In the genomic region with DNA sequence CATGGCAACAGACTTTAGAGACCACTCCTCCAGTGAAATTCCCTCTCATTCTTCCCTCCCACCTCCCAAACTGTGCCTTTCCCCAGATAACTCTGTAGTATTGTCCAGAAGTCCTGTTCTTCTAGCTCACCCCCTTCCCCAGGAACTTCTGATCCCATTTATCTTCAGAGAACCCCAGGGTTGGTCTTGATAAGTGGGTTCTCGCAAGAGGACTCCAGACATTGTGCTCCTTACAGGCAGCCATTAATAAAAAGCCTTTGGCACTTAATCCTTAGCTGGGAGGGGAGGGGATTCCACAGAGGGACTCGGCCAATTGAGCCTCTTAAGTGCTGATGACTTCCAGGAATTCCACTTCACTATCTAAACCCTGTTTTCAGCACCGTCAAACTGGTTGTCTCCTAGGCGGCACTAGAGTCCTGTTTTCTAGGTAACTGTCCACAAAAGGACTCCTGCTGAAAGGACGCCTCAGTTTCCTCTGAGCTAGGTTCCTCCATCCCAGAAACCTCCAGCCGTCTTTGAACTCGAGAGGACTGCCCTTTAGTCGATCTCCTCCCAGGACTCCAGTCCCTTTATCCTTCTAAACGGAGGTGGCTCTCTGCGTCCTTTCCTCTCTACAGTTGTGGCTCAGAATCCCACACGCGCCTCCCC, we compare ENCODE assay signal across 8 cellular contexts. TPM values are rescaled to one million over a fixed set of nuclear protein-coding genes. Genes with fewer than 3 reads are reported as not detected.
DNase-seq lines count a peak whose midpoint lies in the region; ATAC-seq and TF ChIP-seq lines count a peak whose summit lies in the region.

No MANE protein-coding gene starts in this region.

- peaks cover 32% of the 10 kb centered on the region for H3K27me3 ChIP-seq in CD8-positive, alpha-beta memory T cell (ENCODE audit: insufficient read depth, low read length, poor library complexity, severe bottlenecking)
- H3K27me3 ChIP-seq in MG63 (0 out of 2 replicates have a peak, but pooled peaks cover 5% of the 10 kb centered on the region), brain microvascular endothelial cell (replicated peaks) (no peaks in the 10 kb centered on the region), lung (ENCODE audit: control insufficient read depth, insufficient read depth) (no peaks in the 10 kb centered on the region)

- H3K36me3 Mint-ChIP-seq in CD8-positive, alpha-beta memory T cell = peaks cover 0 to 3% (median 0%) of the 10 kb centered on the region in 3 donors

- POLR2A ChIA-PET in CD8-positive, alpha-beta memory T cell (lab: Charles Lee) = interaction anchor here (0.5 to 3.0 kb wide), 7 partner anchors 12 to 661 kb away, joined by 3 to 26 read pairs (median 4); a partner anchor contains a TSS

- in situ Hi-C loops in brain microvascular endothelial cell (cut with HindIII; ENCODE audit: low pct_ligation_motif_present, low sequenced_read_pairs) = no loop called here

- peaks cover 74% of the 10 kb centered on the region for H3K4me1 ChIP-seq in CD8-positive, alpha-beta memory T cell (ENCODE audit: insufficient read depth, low read length)
- H3K4me1 ChIP-seq in lung (ENCODE audit: control insufficient read depth in 2 of 2, insufficient read depth in 2 of 2, low read length in 2 of 2) = peaks cover 0 to 25% of the 10 kb centered on the region in 2 donors

- no peaks in the 10 kb centered on the region for H3K36me3 ChIP-seq in CD8-positive, alpha-beta memory T cell (ENCODE audit: insufficient read depth, low read length)
- H3K36me3 ChIP-seq in MG63 (no peaks in the 10 kb centered on the region), brain microvascular endothelial cell (replicated peaks) (no peaks in the 10 kb centered on the region), lung (ENCODE audit: control insufficient read depth in 2 of 2, insufficient read depth in 2 of 2, low read length in 2 of 2) (no peaks in the 10 kb centered on the region)

- H3K27ac Mint-ChIP-seq in CD8-positive, alpha-beta memory T cell = peak overlapping the region in 7 of 8 donors; percentile 74 to 99 (median 95)

- peak overlapping the region; percentile 73 for H3K27ac ChIP-seq in CD8-positive, alpha-beta memory T cell (ENCODE audit: low read depth, low read length)
- no peak overlapping the region for H3K27ac ChIP-seq in brain microvascular endothelial cell
- H3K27ac ChIP-seq in lung (ENCODE audit: low read depth in 1 of 2, low read length in 1 of 2) = peak overlapping the region; percentile 74 to 87

- WGBS in lung, 2 donors = 17 to 21% methylated on average over 12 of the region's 12 CpGs

- ATAC-seq in lung (ENCODE audit: insufficient read depth, low FRiP score) (no peak), GM21390 (IDR thresholded peaks at IDR 0.05; ENCODE audit: unreplicated experiment) (no peak)

- peaks cover 56 to 93% (median 68%) of the 10 kb centered on the region in 3 donors for H3K4me1 Mint-ChIP-seq in CD8-positive, alpha-beta memory T cell

- TF ChIP-seq CTCF in brain microvascular endothelial cell (IDR thresholded peaks at IDR 0.05; ENCODE audit: low read depth, low read length, missing control alignments) (peak; percentile 11), lung (IDR thresholded peaks at IDR 0.05; ENCODE audit: control extremely low read depth, extremely low read depth) (no peak)

- no peaks in the 10 kb centered on the region for H3K9me3 Mint-ChIP-seq in CD8-positive, alpha-beta memory T cell

- H3K9me3 ChIP-seq in CD8-positive, alpha-beta memory T cell (ENCODE audit: low read length) = no peaks in the 10 kb centered on the region
- H3K9me3 ChIP-seq in MG63 = no peaks in the 10 kb centered on the region
- no peaks in the 10 kb centered on the region for H3K9me3 ChIP-seq in lung (ENCODE audit: control insufficient read depth in 2 of 2, insufficient read depth in 1 of 2, low read length in 1 of 2)

- peaks cover 29 to 30% of the 10 kb centered on the region in 2 donors for H3K27me3 Mint-ChIP-seq in CD8-positive, alpha-beta memory T cell

- CTCF ChIA-PET in CD8-positive, alpha-beta memory T cell (lab: Charles Lee) = interaction anchor here (0.8 to 10.1 kb wide), 14 partner anchors 9 to 298 kb away, joined by 3 to 98 read pairs (median 4); a partner anchor contains a TSS

- H3K4me3 ChIP-seq in CD8-positive, alpha-beta memory T cell (ENCODE audit: low read length) = peak overlapping the region; percentile 37
- H3K4me3 ChIP-seq in MG63 (peak overlapping the region; percentile 38), brain microvascular endothelial cell (ENCODE audit: low read depth, low read length) (peak overlapping the region; percentile 57), lung (no peak overlapping the region)

- H3K4me3 Mint-ChIP-seq in CD8-positive, alpha-beta memory T cell = peak overlapping the region; percentile 87 to 95 (median 88)

- peak in 1 of 5 donors; percentile 38 for DNase-seq in CD8-positive, alpha-beta memory T cell
- DNase-seq in MG63 (no peak), brain microvascular endothelial cell (no peak), lung (ENCODE audit: low spot score) (no peak), NCI-H1048 (lab: John Stamatoyannopoulos, UW) (no peak)
- no peak for DNase-seq in stimulated activated CD4-positive, alpha-beta T cell treated with anti-CD3 and anti-CD28 coated beads, Interleukin-4, amount 100 ng/mL, for 4 hours
- no peak for DNase-seq in activated CD4-positive, CD25-positive, alpha-beta regulatory T cell treated with anti-CD3 and anti-CD28 coated beads, Interleukin-2, amount 50 U/mL, for 72 hours

RNA-seq across cellular contexts. Expression of a gene that starts 2.0 kb away (rescaled TPM):
- total RNA-seq in CD8-positive, alpha-beta memory T cell = 100 to 1,000 TPM; 103 to 111 TPM
- polyA plus RNA-seq in CD8-positive, alpha-beta memory T cell = 40.0 TPM
- total RNA-seq in MG63 (2014; rRNA removed; shearing (Covaris generic); ENCODE audit: low replicate concordance) = 12.9 and 26.5 TPM in 2 replicates
- total RNA-seq in lung = 100 to 1,000 TPM; 203 to 290 TPM
- 10 to 100 TPM; 73.0 to 99.4 TPM for polyA plus RNA-seq in lung

RNA-seq across cellular contexts. Expression of a gene that starts 26.5 kb away (rescaled TPM):
- total RNA-seq in CD8-positive, alpha-beta memory T cell = 100 to 1,000 TPM; 103 to 104 TPM
- polyA plus RNA-seq in CD8-positive, alpha-beta memory T cell = 159 TPM
- 61.7 and 105 TPM in 2 replicates for total RNA-seq in MG63 (2014; rRNA removed; shearing (Covaris generic); ENCODE audit: low replicate concordance)
- 100 to 1,000 TPM in 1 of 2 donors, 10 to 100 TPM in 1; 21.1 to 105 TPM for total RNA-seq in lung
- 100 to 1,000 TPM in 1 of 2 donors, 10 to 100 TPM in 1; 89.0 to 191 TPM for polyA plus RNA-seq in lung
